Comparison of ENCODE assay signal across 27 cellular contexts in genomic region chr1:99363531-99363930, GRCh38.
"Had no signal": no experiment of that assay in that cellular context is flagged by ENCODE, and none has a peak within 500 bp of the region (broad histone marks: within the 10 kb centered on the region; RNA-seq: fewer than 3 reads in every experiment).

No MANE protein-coding gene starts in this region.

- H3K4me1 ChIP-seq: esophagus muscularis mucosa, foreskin keratinocyte, gastroesophageal sphincter, heart left ventricle, parathyroid adenoma, right atrium auricular region, upper lobe of left lung had no signal

- H3K4me2 ChIP-seq: hepatocyte had no signal

- ATAC-seq: foreskin keratinocyte; gastroesophageal sphincter; heart left ventricle; left lobe of liver; natural killer cell treated with Interleukin-12 subunit alpha and Interleukin-12 subunit beta and Interleukin-15 and Interleukin-18, amount 100 ng/mL, for 72 hours; sciatic nerve; stimulated activated memory B cell treated with anti-CD40 and anti-IgM and Interleukin-4, amounts not matched to agents 10 μg/mL and 1 μg/mL and 100 μg/mL, for 72 hours; stimulated activated naive CD8-positive, alpha-beta T cell treated with anti-CD3 and anti-CD28 coated beads, Interleukin-15, Interleukin-2, amounts not matched to agents 100 U/mL and 50 U/mL, for 24 hours had no signal

- H3K36me3 Mint-ChIP-seq: memory B cell; naive B cell; natural killer cell treated with Interleukin-12 subunit alpha and Interleukin-12 subunit beta and Interleukin-15 and Interleukin-18, amount 100 ng/mL, for 72 hours; stimulated activated memory B cell treated with anti-CD40 and anti-IgM and Interleukin-4, amounts not matched to agents 10 μg/mL and 1 μg/mL and 100 μg/mL, for 72 hours had no signal

- H3K27ac ChIP-seq: esophagus muscularis mucosa, foreskin keratinocyte, gastroesophageal sphincter, heart left ventricle, hepatocyte, neutrophil, parathyroid adenoma, right atrium auricular region, testis, tibial nerve, upper lobe of left lung had no signal

- H3K4me3 ChIP-seq: esophagus muscularis mucosa, gastroesophageal sphincter, heart left ventricle, hepatocyte, lung, right atrium auricular region, testis, tibial nerve, upper lobe of left lung had no signal

- H3K4me3 Mint-ChIP-seq: memory B cell; naive B cell; natural killer cell treated with Interleukin-12 subunit alpha and Interleukin-12 subunit beta and Interleukin-15 and Interleukin-18, amount 100 ng/mL, for 72 hours; neural crest cell; stimulated activated memory B cell treated with anti-CD40 and anti-IgM and Interleukin-4, amounts not matched to agents 10 μg/mL and 1 μg/mL and 100 μg/mL, for 72 hours had no signal

- H3K9me3 ChIP-seq: esophagus muscularis mucosa, gastroesophageal sphincter, heart left ventricle, neutrophil, right atrium auricular region, testis, tibial nerve, upper lobe of left lung had no signal

- H3K4me1 Mint-ChIP-seq: memory B cell; naive B cell; neural crest cell; stimulated activated memory B cell treated with anti-CD40 and anti-IgM and Interleukin-4, amounts not matched to agents 10 μg/mL and 1 μg/mL and 100 μg/mL, for 72 hours had no signal

- H3K27me3 Mint-ChIP-seq: memory B cell; naive B cell; natural killer cell treated with Interleukin-12 subunit alpha and Interleukin-12 subunit beta and Interleukin-15 and Interleukin-18, amount 100 ng/mL, for 72 hours; progenitor cell of endocrine pancreas; stimulated activated memory B cell treated with anti-CD40 and anti-IgM and Interleukin-4, amounts not matched to agents 10 μg/mL and 1 μg/mL and 100 μg/mL, for 72 hours had no signal

- H3K9ac ChIP-seq: parathyroid adenoma had no signal

- H3K9me3 Mint-ChIP-seq: memory B cell had no signal

- H3K36me3 ChIP-seq: esophagus muscularis mucosa, gastroesophageal sphincter, heart left ventricle, neutrophil, right atrium auricular region, tibial nerve, upper lobe of left lung had no signal

- H2AFZ ChIP-seq: hepatocyte, parathyroid adenoma had no signal

- H3K27me3 ChIP-seq: esophagus muscularis mucosa, foreskin keratinocyte, gastroesophageal sphincter, heart left ventricle, hepatocyte, neutrophil, right atrium auricular region, testis, tibial nerve, upper lobe of left lung had no signal

- H3K79me2 ChIP-seq: hepatocyte, parathyroid adenoma had no signal

- DNase-seq: dermis blood vessel endothelial cell; effector memory CD4-positive, alpha-beta T cell; foreskin keratinocyte; heart left ventricle; kidney; naive B cell; stimulated activated CD4-positive, alpha-beta T cell treated with anti-CD3 and anti-CD28 coated beads, Interleukin-2, amount 100 ng/mL, for 24 hours; stimulated activated CD4-positive, alpha-beta T cell treated with anti-CD3 and anti-CD28 coated beads, Interleukin-4, amount 100 ng/mL, for 4 hours; stimulated activated naive CD8-positive, alpha-beta T cell treated with anti-CD3 and anti-CD28 coated beads, Interleukin-15, Interleukin-2, amounts not matched to agents 100 U/mL and 50 U/mL, for 24 hours; substantia nigra; testis; upper lobe of left lung had no signal
